ENCODE assay signal across 8 cellular contexts in the genomic region with DNA sequence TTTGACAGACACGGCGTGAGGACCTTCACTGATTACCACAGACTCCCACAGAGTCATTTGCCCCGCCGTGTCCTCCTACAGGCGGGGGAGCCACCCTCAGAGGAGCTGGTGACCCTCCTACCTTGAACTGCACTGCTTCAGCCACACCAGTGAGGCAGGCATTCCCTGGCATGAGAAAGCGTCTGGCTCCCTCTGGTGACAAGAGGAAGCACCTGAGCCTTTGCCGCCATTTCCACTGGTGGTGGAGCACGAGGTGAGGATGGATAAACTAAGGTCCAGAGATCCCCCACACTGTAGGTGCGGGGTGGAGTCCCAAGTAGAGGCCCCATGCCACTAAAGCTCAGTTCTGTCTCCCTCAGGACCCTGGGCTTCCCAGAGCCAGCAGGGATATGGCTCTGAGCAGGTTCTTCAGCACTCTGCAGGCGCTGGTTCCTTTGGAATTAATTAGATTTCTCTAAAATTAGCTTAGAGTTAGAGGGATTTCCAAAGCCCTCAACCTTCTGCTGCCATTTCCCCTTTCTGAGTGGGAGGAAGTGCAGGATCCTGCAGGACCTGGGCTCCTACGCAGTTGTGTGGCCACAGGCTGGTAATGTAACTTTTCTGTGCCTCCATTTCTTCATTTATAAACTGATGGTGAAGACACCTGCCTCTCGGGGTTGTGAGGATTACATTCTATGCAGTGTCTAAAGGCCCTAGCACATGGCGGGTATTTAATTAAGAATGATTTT.
DNase-seq lines count a peak whose midpoint lies in the region; ATAC-seq and TF ChIP-seq lines count a peak whose summit lies in the region.

No MANE protein-coding gene starts in this region.

- DNase-seq in AG08396 (ENCODE audit: low spot score) (peak; percentile 74), NCI-H526 treated with DMSO at 0.1 percent for 48 hours (lab: John Stamatoyannopoulos, UW) (peak; percentile 45), middle frontal gyrus (ENCODE audit: extremely low spot score, low spot score) (peak; percentile 55)
- DNase-seq in activated CD8-positive, alpha-beta T cell treated with anti-CD3 and anti-CD28 coated beads for 36 hours = peak; percentile 84
- peak; percentile 31 to 52 (median 38) for DNase-seq in effector memory CD8-positive, alpha-beta T cell

- peaks cover 14% of the 10 kb centered on the region for H3K4me1 Mint-ChIP-seq in activated CD8-positive, alpha-beta T cell treated with anti-CD3 and anti-CD28 coated beads for 36 hours (ENCODE audit: low read depth)
- H3K4me1 Mint-ChIP-seq in effector memory CD8-positive, alpha-beta T cell (ENCODE audit: low read depth in 2 of 2) = peaks cover 48 to 51% of the 10 kb centered on the region in 2 donors
- H3K4me1 Mint-ChIP-seq in stimulated activated memory B cell treated with anti-CD40 and anti-IgM and Interleukin-4, amounts not matched to agents 10 μg/mL and 1 μg/mL and 100 μg/mL, for 72 hours = no peaks in the 10 kb centered on the region

- no peaks in the 10 kb centered on the region for H3K36me3 Mint-ChIP-seq in activated CD8-positive, alpha-beta T cell treated with anti-CD3 and anti-CD28 coated beads for 36 hours (ENCODE audit: low read depth)
- peaks cover 5% of the 10 kb centered on the region for H3K36me3 Mint-ChIP-seq in effector memory CD8-positive, alpha-beta T cell (ENCODE audit: insufficient read depth)
- no peaks in the 10 kb centered on the region for H3K36me3 Mint-ChIP-seq in stimulated activated memory B cell treated with anti-CD40 and anti-IgM and Interleukin-4, amounts not matched to agents 10 μg/mL and 1 μg/mL and 100 μg/mL, for 72 hours

- POLR2A ChIA-PET in activated CD8-positive, alpha-beta T cell treated with anti-CD3 and anti-CD28 coated beads for 36 hours (lab: Charles Lee) = no interaction called here

- peak; percentile 67 for TF ChIP-seq CTCF in activated CD8-positive, alpha-beta T cell treated with anti-CD3 and anti-CD28 coated beads for 36 hours (IDR thresholded peaks at IDR 0.05)

- no peak overlapping the region for H3K4me3 Mint-ChIP-seq in activated CD8-positive, alpha-beta T cell treated with anti-CD3 and anti-CD28 coated beads for 36 hours
- H3K4me3 Mint-ChIP-seq in effector memory CD8-positive, alpha-beta T cell = no peak overlapping the region
- H3K4me3 Mint-ChIP-seq in stimulated activated memory B cell treated with anti-CD40 and anti-IgM and Interleukin-4, amounts not matched to agents 10 μg/mL and 1 μg/mL and 100 μg/mL, for 72 hours = no peak overlapping the region

- no peaks in the 10 kb centered on the region for H3K27me3 Mint-ChIP-seq in activated CD8-positive, alpha-beta T cell treated with anti-CD3 and anti-CD28 coated beads for 36 hours
- no peaks in the 10 kb centered on the region for H3K27me3 Mint-ChIP-seq in effector memory CD8-positive, alpha-beta T cell
- H3K27me3 Mint-ChIP-seq in stimulated activated memory B cell treated with anti-CD40 and anti-IgM and Interleukin-4, amounts not matched to agents 10 μg/mL and 1 μg/mL and 100 μg/mL, for 72 hours = peaks cover 30% of the 10 kb centered on the region

- intact Hi-C loops in activated CD8-positive, alpha-beta T cell treated with anti-CD3 and anti-CD28 coated beads for 36 hours (cut with micrococcal nuclease) = loop anchor here (5.0 kb wide), 3 partner anchors 220 to 775 kb away; no protein-coding TSS in a partner anchor

- no peak overlapping the region for H3K27ac Mint-ChIP-seq in activated CD8-positive, alpha-beta T cell treated with anti-CD3 and anti-CD28 coated beads for 36 hours
- peak overlapping the region in 1 of 2 donors; percentile 71 for H3K27ac Mint-ChIP-seq in effector memory CD8-positive, alpha-beta T cell
- H3K27ac Mint-ChIP-seq in stimulated activated memory B cell treated with anti-CD40 and anti-IgM and Interleukin-4, amounts not matched to agents 10 μg/mL and 1 μg/mL and 100 μg/mL, for 72 hours = no peak overlapping the region

- CTCF ChIA-PET in activated CD8-positive, alpha-beta T cell treated with anti-CD3 and anti-CD28 coated beads for 36 hours (lab: Charles Lee) = interaction anchor here (0.7 to 6.5 kb wide), 15 partner anchors 8 to 819 kb away, joined by 3 to 41 read pairs (median 4); a partner anchor contains a TSS

- ATAC-seq in GM18858 (IDR thresholded peaks at IDR 0.05; ENCODE audit: unreplicated experiment) = peak; percentile 73
- ATAC-seq in HG03280 (IDR thresholded peaks at IDR 0.05; ENCODE audit: unreplicated experiment) = peak; percentile 50
- peak; percentile 85 for ATAC-seq in activated CD8-positive, alpha-beta T cell treated with anti-CD3 and anti-CD28 coated beads for 36 hours
- ATAC-seq in effector memory CD8-positive, alpha-beta T cell (replicated peaks) = peak; percentile 58
- peak; percentile 51 for ATAC-seq in stimulated activated memory B cell treated with anti-CD40 and anti-IgM and Interleukin-4, amounts not matched to agents 10 μg/mL and 1 μg/mL and 100 μg/mL, for 72 hours

- no peaks in the 10 kb centered on the region for H3K9me3 Mint-ChIP-seq in activated CD8-positive, alpha-beta T cell treated with anti-CD3 and anti-CD28 coated beads for 36 hours
- H3K9me3 Mint-ChIP-seq in effector memory CD8-positive, alpha-beta T cell = no peaks in the 10 kb centered on the region
- no peaks in the 10 kb centered on the region for H3K9me3 Mint-ChIP-seq in stimulated activated memory B cell treated with anti-CD40 and anti-IgM and Interleukin-4, amounts not matched to agents 10 μg/mL and 1 μg/mL and 100 μg/mL, for 72 hours

Comparison
In these comparisons a context has a peak if more than half of its experiments do, and no peak if none do; other contexts are left out.
1. Peak in every context shown above with its lines: DNase-seq and ATAC-seq.